Comparison of ENCODE assay signal across 2 cellular contexts in the genomic region with DNA sequence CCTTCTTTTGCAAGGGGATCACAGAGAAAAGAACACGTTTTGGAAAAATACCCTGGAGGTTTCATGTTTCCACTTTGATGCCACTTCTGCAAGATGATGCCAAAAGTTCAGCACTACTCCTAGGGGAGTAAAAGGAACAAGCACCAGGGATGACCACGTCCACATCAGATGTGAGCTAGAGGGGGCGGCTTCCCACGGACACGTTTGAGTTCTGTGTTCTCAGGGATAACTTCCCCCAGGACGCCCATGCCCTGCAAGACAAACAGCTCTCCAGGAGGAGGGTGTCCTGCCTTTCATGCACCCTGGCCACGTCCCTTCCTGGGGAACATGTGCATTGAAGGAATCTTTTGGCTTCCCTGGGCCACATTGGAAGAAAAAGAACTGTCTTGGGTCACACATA.
TF ChIP-seq lines count a peak whose summit lies in the region.

No MANE protein-coding gene starts in this region.

TF ChIP-seq in HEK293, 187 proteins besides CTCF, POLR2A, EP300 and RAD21 (continued from another document):
- TF ChIP-seq, protein P1, sequence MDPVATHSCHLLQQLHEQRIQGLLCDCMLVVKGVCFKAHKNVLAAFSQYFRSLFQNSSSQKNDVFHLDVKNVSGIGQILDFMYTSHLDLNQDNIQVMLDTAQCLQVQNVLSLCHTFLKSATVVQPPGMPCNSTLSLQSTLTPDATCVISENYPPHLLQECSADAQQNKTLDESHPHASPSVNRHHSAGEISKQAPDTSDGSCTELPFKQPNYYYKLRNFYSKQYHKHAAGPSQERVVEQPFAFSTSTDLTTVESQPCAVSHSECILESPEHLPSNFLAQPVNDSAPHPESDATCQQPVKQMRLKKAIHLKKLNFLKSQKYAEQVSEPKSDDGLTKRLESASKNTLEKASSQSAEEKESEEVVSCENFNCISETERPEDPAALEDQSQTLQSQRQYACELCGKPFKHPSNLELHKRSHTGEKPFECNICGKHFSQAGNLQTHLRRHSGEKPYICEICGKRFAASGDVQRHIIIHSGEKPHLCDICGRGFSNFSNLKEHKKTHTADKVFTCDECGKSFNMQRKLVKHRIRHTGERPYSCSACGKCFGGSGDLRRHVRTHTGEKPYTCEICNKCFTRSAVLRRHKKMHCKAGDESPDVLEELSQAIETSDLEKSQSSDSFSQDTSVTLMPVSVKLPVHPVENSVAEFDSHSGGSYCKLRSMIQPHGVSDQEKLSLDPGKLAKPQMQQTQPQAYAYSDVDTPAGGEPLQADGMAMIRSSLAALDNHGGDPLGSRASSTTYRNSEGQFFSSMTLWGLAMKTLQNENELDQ (tag by site-specific recombination; IDR thresholded peaks at IDR 0.05; ENCODE audit: low read depth), result no peak
- peak; percentile 87 for TF ChIP-seq EGR2 (tag by site-specific recombination; IDR thresholded peaks at IDR 0.05; ENCODE audit: low read depth)
- no peak for TF ChIP-seq ZEB2 (tag by site-specific recombination; IDR thresholded peaks at IDR 0.05)
- TF ChIP-seq, protein P2, sequence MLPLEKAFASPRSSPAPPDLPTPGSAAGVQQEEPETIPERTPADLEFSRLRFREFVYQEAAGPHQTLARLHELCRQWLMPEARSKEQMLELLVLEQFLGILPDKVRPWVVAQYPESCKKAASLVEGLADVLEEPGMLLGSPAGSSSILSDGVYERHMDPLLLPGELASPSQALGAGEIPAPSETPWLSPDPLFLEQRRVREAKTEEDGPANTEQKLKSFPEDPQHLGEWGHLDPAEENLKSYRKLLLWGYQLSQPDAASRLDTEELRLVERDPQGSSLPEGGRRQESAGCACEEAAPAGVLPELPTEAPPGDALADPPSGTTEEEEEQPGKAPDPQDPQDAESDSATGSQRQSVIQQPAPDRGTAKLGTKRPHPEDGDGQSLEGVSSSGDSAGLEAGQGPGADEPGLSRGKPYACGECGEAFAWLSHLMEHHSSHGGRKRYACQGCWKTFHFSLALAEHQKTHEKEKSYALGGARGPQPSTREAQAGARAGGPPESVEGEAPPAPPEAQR (tag by site-specific recombination; IDR thresholded peaks at IDR 0.05), result no peak
- TF ChIP-seq, protein P3, sequence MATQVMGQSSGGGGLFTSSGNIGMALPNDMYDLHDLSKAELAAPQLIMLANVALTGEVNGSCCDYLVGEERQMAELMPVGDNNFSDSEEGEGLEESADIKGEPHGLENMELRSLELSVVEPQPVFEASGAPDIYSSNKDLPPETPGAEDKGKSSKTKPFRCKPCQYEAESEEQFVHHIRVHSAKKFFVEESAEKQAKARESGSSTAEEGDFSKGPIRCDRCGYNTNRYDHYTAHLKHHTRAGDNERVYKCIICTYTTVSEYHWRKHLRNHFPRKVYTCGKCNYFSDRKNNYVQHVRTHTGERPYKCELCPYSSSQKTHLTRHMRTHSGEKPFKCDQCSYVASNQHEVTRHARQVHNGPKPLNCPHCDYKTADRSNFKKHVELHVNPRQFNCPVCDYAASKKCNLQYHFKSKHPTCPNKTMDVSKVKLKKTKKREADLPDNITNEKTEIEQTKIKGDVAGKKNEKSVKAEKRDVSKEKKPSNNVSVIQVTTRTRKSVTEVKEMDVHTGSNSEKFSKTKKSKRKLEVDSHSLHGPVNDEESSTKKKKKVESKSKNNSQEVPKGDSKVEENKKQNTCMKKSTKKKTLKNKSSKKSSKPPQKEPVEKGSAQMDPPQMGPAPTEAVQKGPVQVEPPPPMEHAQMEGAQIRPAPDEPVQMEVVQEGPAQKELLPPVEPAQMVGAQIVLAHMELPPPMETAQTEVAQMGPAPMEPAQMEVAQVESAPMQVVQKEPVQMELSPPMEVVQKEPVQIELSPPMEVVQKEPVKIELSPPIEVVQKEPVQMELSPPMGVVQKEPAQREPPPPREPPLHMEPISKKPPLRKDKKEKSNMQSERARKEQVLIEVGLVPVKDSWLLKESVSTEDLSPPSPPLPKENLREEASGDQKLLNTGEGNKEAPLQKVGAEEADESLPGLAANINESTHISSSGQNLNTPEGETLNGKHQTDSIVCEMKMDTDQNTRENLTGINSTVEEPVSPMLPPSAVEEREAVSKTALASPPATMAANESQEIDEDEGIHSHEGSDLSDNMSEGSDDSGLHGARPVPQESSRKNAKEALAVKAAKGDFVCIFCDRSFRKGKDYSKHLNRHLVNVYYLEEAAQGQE (tag by site-specific recombination; IDR thresholded peaks at IDR 0.05), result no peak
- no peak for TF ChIP-seq ZNF677 (tag by site-specific recombination; IDR thresholded peaks at IDR 0.05)
- no peak for TF ChIP-seq SCRT1 (tag by site-specific recombination; IDR thresholded peaks at IDR 0.05; ENCODE audit: borderline replicate concordance)
- TF ChIP-seq IKZF3 (tag by site-specific recombination; IDR thresholded peaks at IDR 0.05), result no peak
- TF ChIP-seq ZNF10 (tag by site-specific recombination; IDR thresholded peaks at IDR 0.05), result no peak
- no peak for TF ChIP-seq ZNF433 (tag by site-specific recombination; IDR thresholded peaks at IDR 0.05; ENCODE audit: low read depth)
- no peak for TF ChIP-seq ZNF16 (tag by site-specific recombination; IDR thresholded peaks at IDR 0.05; ENCODE audit: low read depth)
TF ChIP-seq in HEK293: peak in this region for 2.

TF ChIP-seq in IMR-90, 13 proteins besides CTCF, POLR2A, EP300 and RAD21 (continued from another document):
- TF ChIP-seq, protein P4, sequence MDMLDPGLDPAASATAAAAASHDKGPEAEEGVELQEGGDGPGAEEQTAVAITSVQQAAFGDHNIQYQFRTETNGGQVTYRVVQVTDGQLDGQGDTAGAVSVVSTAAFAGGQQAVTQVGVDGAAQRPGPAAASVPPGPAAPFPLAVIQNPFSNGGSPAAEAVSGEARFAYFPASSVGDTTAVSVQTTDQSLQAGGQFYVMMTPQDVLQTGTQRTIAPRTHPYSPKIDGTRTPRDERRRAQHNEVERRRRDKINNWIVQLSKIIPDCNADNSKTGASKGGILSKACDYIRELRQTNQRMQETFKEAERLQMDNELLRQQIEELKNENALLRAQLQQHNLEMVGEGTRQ (IDR thresholded peaks at IDR 0.05; ENCODE audit: low read depth, low read length), result no peak
- TF ChIP-seq FOS (IDR thresholded peaks at IDR 0.05; ENCODE audit: low read depth, low read length), result no peak
- no peak for TF ChIP-seq MXI1 (IDR thresholded peaks at IDR 0.05; ENCODE audit: borderline replicate concordance, low read depth, low read length)
- no peak for TF ChIP-seq RFX5 (IDR thresholded peaks at IDR 0.05; ENCODE audit: low read depth, low read length)
- TF ChIP-seq BHLHE40 (IDR thresholded peaks at IDR 0.05; ENCODE audit: low read depth, low read length), result no peak
- TF ChIP-seq, protein P5, sequence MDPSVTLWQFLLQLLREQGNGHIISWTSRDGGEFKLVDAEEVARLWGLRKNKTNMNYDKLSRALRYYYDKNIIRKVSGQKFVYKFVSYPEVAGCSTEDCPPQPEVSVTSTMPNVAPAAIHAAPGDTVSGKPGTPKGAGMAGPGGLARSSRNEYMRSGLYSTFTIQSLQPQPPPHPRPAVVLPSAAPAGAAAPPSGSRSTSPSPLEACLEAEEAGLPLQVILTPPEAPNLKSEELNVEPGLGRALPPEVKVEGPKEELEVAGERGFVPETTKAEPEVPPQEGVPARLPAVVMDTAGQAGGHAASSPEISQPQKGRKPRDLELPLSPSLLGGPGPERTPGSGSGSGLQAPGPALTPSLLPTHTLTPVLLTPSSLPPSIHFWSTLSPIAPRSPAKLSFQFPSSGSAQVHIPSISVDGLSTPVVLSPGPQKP (IDR thresholded peaks at IDR 0.05; ENCODE audit: borderline replicate concordance, low read depth, low read length), result no peak
- no peak for TF ChIP-seq CEBPB (IDR thresholded peaks at IDR 0.05; ENCODE audit: low read depth, low read length)
- no peak for TF ChIP-seq RCOR1 (IDR thresholded peaks at IDR 0.05; ENCODE audit: insufficient replicate concordance, low read length)
- no peak for TF ChIP-seq MAFK (IDR thresholded peaks at IDR 0.05; ENCODE audit: low read depth, low read length)
- no peak for TF ChIP-seq MAZ (IDR thresholded peaks at IDR 0.05; ENCODE audit: borderline replicate concordance, low read depth, low read length)
- TF ChIP-seq CHD1 (IDR thresholded peaks at IDR 0.05; ENCODE audit: low read depth, low read length), result no peak
- no peak for TF ChIP-seq NFE2L2 (IDR thresholded peaks at IDR 0.05; ENCODE audit: low read depth, low read length)
